In the genomic region with DNA sequence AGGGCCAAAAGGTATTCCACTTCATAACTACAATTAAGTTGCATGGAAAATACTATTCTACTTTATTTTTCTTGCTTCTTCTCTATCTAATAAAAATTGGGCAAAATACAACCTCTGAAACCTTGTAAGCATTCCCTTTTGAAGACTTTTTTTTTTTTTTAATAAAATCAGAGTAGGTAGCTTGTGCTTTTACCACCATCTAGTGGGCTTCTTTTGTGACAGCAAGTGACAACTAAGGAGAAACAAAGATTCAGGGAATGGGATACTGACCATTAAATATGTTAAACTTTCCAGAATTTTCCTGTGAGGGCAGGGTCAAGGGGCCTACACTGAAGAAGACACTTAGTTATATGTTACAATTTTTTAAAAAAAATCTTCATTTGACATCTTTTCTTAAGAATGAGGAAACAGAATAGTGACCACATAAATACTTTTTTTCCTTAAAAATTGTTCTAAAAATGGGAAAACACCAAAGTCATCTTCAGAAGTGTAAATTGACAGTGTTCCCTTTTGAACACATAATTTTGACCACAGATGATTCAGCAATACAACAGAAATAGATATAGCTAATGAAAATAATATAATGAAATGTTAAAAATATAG, we compare ENCODE assay signal across 8 cellular contexts.
A peak's percentile ranks its signal among the peaks of the same experiment; 100 is the strongest.
DNase-seq lines count a peak whose midpoint lies in the region; ATAC-seq, FAIRE-seq and TF ChIP-seq lines count a peak whose summit lies in the region.

No MANE protein-coding gene starts in this region.

- H3K9me3 Mint-ChIP-seq in T-cell: peaks cover 0 to 4% (median 3%) of the 10 kb centered on the region in 3 donors

- DNase-seq in CD1c-positive myeloid dendritic cell (ENCODE audit: extremely low spot score) (peak; percentile 4), HTR-8/SVneo (ENCODE audit: insufficient read length, low spot score) (peak; percentile 7), RWPE2 (ENCODE audit: low spot score) (no peak), germinal center (ENCODE audit: low spot score) (peak; percentile 2), T-cell (no peak), activated gamma-delta T cell (lab: John Stamatoyannopoulos, UW) (no peak)

- TF ChIP-seq CTCF in RWPE2 (IDR thresholded peaks at IDR 0.05; ENCODE audit: poor library complexity, severe bottlenecking): peak; percentile 92

- H3K27ac Mint-ChIP-seq in T-cell: no peak overlapping the region

- H3K4me3 Mint-ChIP-seq in T-cell: no peak overlapping the region

- H3K4me3 ChIP-seq in RWPE2 (ENCODE audit: severe bottlenecking): no peak overlapping the region

- peaks cover 11% of the 10 kb centered on the region for H3K4me1 ChIP-seq in RWPE2 (ENCODE audit: insufficient read depth, poor library complexity, severe bottlenecking)

- no peaks in the 10 kb centered on the region for H3K9me3 ChIP-seq in RWPE2 (ENCODE audit: severe bottlenecking)

- no peaks in the 10 kb centered on the region for H3K27me3 ChIP-seq in RWPE2 (ENCODE audit: insufficient read depth, poor library complexity, severe bottlenecking)

- no peak overlapping the region for H3K27ac ChIP-seq in RWPE2 (ENCODE audit: poor library complexity, severe bottlenecking)

- H3K36me3 Mint-ChIP-seq in T-cell: no peaks in the 10 kb centered on the region

- no peaks in the 10 kb centered on the region for H3K4me1 Mint-ChIP-seq in T-cell

- H3K27me3 Mint-ChIP-seq in T-cell: no peaks in the 10 kb centered on the region

- no peaks in the 10 kb centered on the region for H3K36me3 ChIP-seq in RWPE2 (ENCODE audit: low read depth)

- CTCF ChIA-PET in T-cell (lab: Charles Lee): no interaction called here

- FAIRE-seq in HTR-8/SVneo (lab: Jason Lieb, UNC): no peak

- ATAC-seq in RWPE2 (ENCODE audit: low read depth): no peak
- ATAC-seq in HG03045 (IDR thresholded peaks at IDR 0.05; ENCODE audit: unreplicated experiment): no peak
- ATAC-seq in T-cell (replicated peaks in 1 of 4): no peak
- ATAC-seq in GM21526 (IDR thresholded peaks at IDR 0.05; ENCODE audit: low FRiP score, unreplicated experiment): no peak

- POLR2A ChIA-PET in T-cell (lab: Charles Lee): interaction anchor here in 1 of 2 donors (0.6 kb wide), 1 partner anchor 24 kb away, joined by 3 read pairs; no protein-coding TSS in a partner anchor

Comparison
In these comparisons a context has a peak if more than half of its experiments do, and no peak if none do; other contexts are left out.
1. DNase-seq: peak in CD1c-positive myeloid dendritic cell (single experiment), HTR-8/SVneo (single experiment) and germinal center (single experiment); none in RWPE2 (single experiment), T-cell (0 of 34) and activated gamma-delta T cell (single experiment).